ENCODE assay signal across 16 cellular contexts in genomic region chr16:58098207-58099096, GRCh38. TPM values are rescaled to one million over a fixed set of nuclear protein-coding genes. Genes with fewer than 3 reads are reported as not detected.
DNase-seq lines count a peak whose midpoint lies in the region; ATAC-seq, FAIRE-seq and TF ChIP-seq lines count a peak whose summit lies in the region.
"Had no signal": no experiment of that assay in that cellular context is flagged by ENCODE, and none has a peak within 500 bp of the region (broad histone marks: within the 10 kb centered on the region; RNA-seq: fewer than 3 reads in every experiment).

No MANE protein-coding gene starts in this region.

- no peak overlapping the region for H3K9ac ChIP-seq in astrocyte (ENCODE audit: low read length)

- peak; percentile 67 for DNase-seq in AG10803 (ENCODE audit: low read depth)
- peak; percentile 68 for DNase-seq in HPDE6-E6E7 (ENCODE audit: extremely low spot score)
- peak; percentile 10 for DNase-seq in astrocyte (ENCODE audit: low read depth)
- peak; percentile 53 for DNase-seq in kidney tubule cell (ENCODE audit: low spot score)
- no peak for DNase-seq in NCI-H1048 (lab: John Stamatoyannopoulos, UW)
- no peak for DNase-seq in germinal center (ENCODE audit: low spot score)
- DNase-seq in HuH-7.5 (ENCODE audit: low spot score), result no peak
- DNase-seq: aorta; NCI-H2107; stimulated activated CD4-positive, alpha-beta T cell treated with anti-CD3 and anti-CD28 coated beads, Interleukin-12 subunit alpha, Interleukin-12 subunit beta, amount 100 ng/mL, for 4 hours; stimulated activated CD8-positive, alpha-beta memory T cell treated with anti-CD3 and anti-CD28 coated beads, Interleukin-4, amount 100 ng/mL, for 48 hours; T-helper 9 cell had no signal

- peak overlapping the region; percentile 92 for H3K27ac Mint-ChIP-seq in astrocyte (ENCODE audit: unreplicated experiment)
- H3K27ac Mint-ChIP-seq: CD14-positive monocyte had no signal

- H3K9me3 ChIP-seq in astrocyte (ENCODE audit: insufficient read depth, low read depth, low read length), result no peaks in the 10 kb centered on the region

- peak overlapping the region; percentile 69 for H3K4me3 Mint-ChIP-seq in astrocyte (ENCODE audit: unreplicated experiment)
- H3K4me3 Mint-ChIP-seq: CD14-positive monocyte had no signal

- no peaks in the 10 kb centered on the region for H3K79me2 ChIP-seq in astrocyte (ENCODE audit: insufficient read depth, low read length)

- no peak overlapping the region for H3K4me3 ChIP-seq in AG10803 (ENCODE audit: low read length)
- H3K4me3 ChIP-seq in astrocyte (ENCODE audit: insufficient read depth, low read depth, low read length), result no peak overlapping the region

- no peaks in the 10 kb centered on the region for H3K27me3 ChIP-seq in astrocyte (ENCODE audit: insufficient read depth, low read length)

- no peaks in the 10 kb centered on the region for H3K4me1 ChIP-seq in astrocyte (ENCODE audit: insufficient read depth, low read length)

- no peak for TF ChIP-seq CTCF in AG10803 (conservative IDR thresholded peaks at IDR 0.05; ENCODE audit: low read length)
- no peak for TF ChIP-seq CTCF in astrocyte (IDR thresholded peaks at IDR 0.05; ENCODE audit: insufficient read depth, low read depth, low read length)

- no peak for FAIRE-seq in astrocyte (lab: Jason Lieb, UNC)
- FAIRE-seq: endothelial cell of umbilical vein had no signal

- no peaks in the 10 kb centered on the region for H3K36me3 Mint-ChIP-seq in astrocyte (ENCODE audit: low read depth, unreplicated experiment)
- H3K36me3 Mint-ChIP-seq: CD14-positive monocyte had no signal

- no peaks in the 10 kb centered on the region for H4K20me1 ChIP-seq in astrocyte (ENCODE audit: insufficient read depth, low read length)

- no peak for ATAC-seq in GM19395 (IDR thresholded peaks at IDR 0.05; ENCODE audit: unreplicated experiment)
- ATAC-seq: Panc1 had no signal

- H3K4me1 Mint-ChIP-seq in astrocyte (ENCODE audit: low read depth, unreplicated experiment), result peaks cover 16% of the 10 kb centered on the region

- H2AFZ ChIP-seq in astrocyte (ENCODE audit: low read depth, low read length), result no peak overlapping the region

- H3K27me3 Mint-ChIP-seq in astrocyte (ENCODE audit: low read depth, unreplicated experiment), result peaks cover 9% of the 10 kb centered on the region

- H3K36me3 ChIP-seq in astrocyte (ENCODE audit: insufficient read depth, low read length), result no peaks in the 10 kb centered on the region

- H3K9me3 Mint-ChIP-seq in astrocyte (ENCODE audit: unreplicated experiment), result no peaks in the 10 kb centered on the region

- no peak overlapping the region for H3K4me2 ChIP-seq in astrocyte (ENCODE audit: low read length)

- peak overlapping the region; percentile 2 for H3K27ac ChIP-seq in astrocyte (ENCODE audit: low read depth, low read length)

RNA-seq across cellular contexts. Expression of gene CFAP20, which starts 30.7 kb away (rescaled TPM):
- 40.1 and 43.6 TPM in 2 replicates for total RNA-seq in astrocyte

Comparison
In these comparisons a context has a peak if more than half of its experiments do, and no peak if none do; other contexts are left out.
1. DNase-seq: peak in AG10803 (single experiment), HPDE6-E6E7 (single experiment), astrocyte (single experiment) and kidney tubule cell (single experiment); none in NCI-H1048 (single experiment), germinal center (single experiment) and HuH-7.5 (single experiment).